5 cellular contexts compared by ENCODE assay signal in genomic region chr18:21398121-21398520, GRCh38.
"Had no signal": no experiment of that assay in that cellular context is flagged by ENCODE, and none has a peak within 500 bp of the region (broad histone marks: within the 10 kb centered on the region; RNA-seq: fewer than 3 reads in every experiment).

No MANE protein-coding gene starts in this region.

- ATAC-seq: GM23338 had no signal

- H3K4me2 ChIP-seq: GM23338 had no signal

- H3K9me3 Mint-ChIP-seq: GM23338, H9 had no signal

- H3K4me3 ChIP-seq: GM23338 had no signal

- H3K27ac Mint-ChIP-seq: GM23338, H9 had no signal

- DNase-seq: H9, HCEC 1CT, IMR-90, KBM-7 had no signal

- H3K4me3 Mint-ChIP-seq: GM23338, H9 had no signal

- H3K4me1 Mint-ChIP-seq: GM23338, H9 had no signal

- H2AFZ ChIP-seq: GM23338 had no signal
